ENCODE assay signal across 11 cellular contexts in the genomic region with DNA sequence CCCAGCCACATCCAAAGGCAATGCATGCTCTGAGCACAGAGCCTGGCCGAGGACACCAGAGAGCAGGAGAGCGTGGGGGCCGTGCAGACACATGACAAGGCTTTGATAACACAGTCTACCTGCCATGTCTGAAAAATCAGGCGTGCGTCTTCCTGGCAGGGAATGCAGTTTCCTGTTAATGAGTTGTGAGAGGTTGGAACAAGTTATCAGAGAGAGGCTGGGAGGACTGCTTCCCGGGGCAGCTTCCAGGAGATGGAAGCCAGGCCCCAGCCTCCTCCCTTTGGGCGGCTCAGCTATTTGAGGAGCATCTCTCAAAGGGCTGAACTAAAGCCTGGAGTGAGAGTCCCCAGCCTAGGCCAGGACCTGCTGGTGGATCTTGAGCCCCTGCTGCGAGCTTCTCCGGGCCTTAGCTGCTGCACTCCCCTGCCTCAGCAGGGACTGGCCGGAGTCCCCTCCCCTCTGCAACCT.
DNase-seq lines count a peak whose midpoint lies in the region; ATAC-seq lines count a peak whose summit lies in the region.
"Had no signal": no experiment of that assay in that cellular context is flagged by ENCODE, and none has a peak within 500 bp of the region (broad histone marks: within the 10 kb centered on the region; RNA-seq: fewer than 3 reads in every experiment).

No MANE protein-coding gene starts in this region.

- no peak for ATAC-seq in activated naive CD4-positive, alpha-beta T cell treated with anti-CD3 and anti-CD28 coated beads, Interleukin-2, amount 50 U/mL, for 72 hours
- ATAC-seq in naive thymus-derived CD4-positive, alpha-beta T cell: no peak
- ATAC-seq in GM21723 (IDR thresholded peaks at IDR 0.05; ENCODE audit: unreplicated experiment) (no peak), HG02678 (IDR thresholded peaks at IDR 0.05; ENCODE audit: unreplicated experiment) (no peak)

- no peaks in the 10 kb centered on the region for H3K27me3 ChIP-seq in naive thymus-derived CD4-positive, alpha-beta T cell (ENCODE audit: control insufficient read depth in 2 of 2, insufficient read depth in 2 of 2, low read length in 2 of 2)
- H3K27me3 ChIP-seq: ascending aorta had no signal

- POLR2A ChIA-PET in naive thymus-derived CD4-positive, alpha-beta T cell (lab: Charles Lee): interaction anchor here (1.5 kb wide), 1 partner anchor 13 kb away, joined by 4 read pairs; no protein-coding TSS in a partner anchor

- CTCF ChIA-PET in naive thymus-derived CD4-positive, alpha-beta T cell (lab: Charles Lee): no interaction called here

- H3K4me1 ChIP-seq in naive thymus-derived CD4-positive, alpha-beta T cell (ENCODE audit: control insufficient read depth in 2 of 2, insufficient read depth in 2 of 2, low read length in 2 of 2): peaks cover 15 to 72% of the 10 kb centered on the region in 2 donors

- no peaks in the 10 kb centered on the region for H3K27me3 Mint-ChIP-seq in activated naive CD4-positive, alpha-beta T cell treated with anti-CD3 and anti-CD28 coated beads, Interleukin-2, amount 50 U/mL, for 24 hours
- peaks cover 0 to 55% (median 0%) of the 10 kb centered on the region in 5 donors for H3K27me3 Mint-ChIP-seq in naive thymus-derived CD4-positive, alpha-beta T cell

- H3K9me3 ChIP-seq in naive thymus-derived CD4-positive, alpha-beta T cell (ENCODE audit: control insufficient read depth in 2 of 3, low read length in 3 of 3): no peaks in the 10 kb centered on the region
- H3K9me3 ChIP-seq: ascending aorta; BLaER1 treated with 17β-estradiol and CSF1 and Interleukin-3, amounts not matched to agents 10 nM and 100 nM had no signal

- H3K27ac Mint-ChIP-seq in activated naive CD4-positive, alpha-beta T cell treated with anti-CD3 and anti-CD28 coated beads, Interleukin-2, amount 50 U/mL, for 24 hours: peak overlapping the region; percentile 55
- no peak overlapping the region for H3K27ac Mint-ChIP-seq in activated naive CD4-positive, alpha-beta T cell treated with anti-CD3 and anti-CD28 coated beads, Interleukin-2, amount 50 U/mL, for 72 hours
- H3K27ac Mint-ChIP-seq in naive thymus-derived CD4-positive, alpha-beta T cell: peak overlapping the region in 8 of 9 donors; percentile 33 to 90 (median 64)
- H3K27ac Mint-ChIP-seq: memory B cell had no signal

- no peak overlapping the region for H3K4me3 Mint-ChIP-seq in activated naive CD4-positive, alpha-beta T cell treated with anti-CD3 and anti-CD28 coated beads, Interleukin-2, amount 50 U/mL, for 24 hours
- peak overlapping the region in 6 of 10 donors; percentile 17 to 49 (median 36) for H3K4me3 Mint-ChIP-seq in naive thymus-derived CD4-positive, alpha-beta T cell
- H3K4me3 Mint-ChIP-seq: memory B cell had no signal

- intact Hi-C loops in naive thymus-derived CD4-positive, alpha-beta T cell (cut with micrococcal nuclease): no loop called here

- DNase-seq in activated naive CD4-positive, alpha-beta T cell treated with anti-CD3 and anti-CD28 coated beads, Interleukin-2, amount 50 U/mL, for 72 hours (ENCODE audit: low spot score in 2 of 2): no peak
- DNase-seq in fibroblast of peridontal ligament (ENCODE audit: extremely low read depth): peak; percentile 42
- DNase-seq in naive thymus-derived CD4-positive, alpha-beta T cell: no peak
- no peak for DNase-seq in A172 (ENCODE audit: low spot score)
- DNase-seq in HPDE6-E6E7 (ENCODE audit: extremely low spot score): no peak

- peaks cover 91% of the 10 kb centered on the region for H3K4me1 Mint-ChIP-seq in activated naive CD4-positive, alpha-beta T cell treated with anti-CD3 and anti-CD28 coated beads, Interleukin-2, amount 50 U/mL, for 24 hours
- H3K4me1 Mint-ChIP-seq in naive thymus-derived CD4-positive, alpha-beta T cell: peaks cover 31 to 100% (median 90%) of the 10 kb centered on the region in 7 donors

- no peak overlapping the region for H3K4me3 ChIP-seq in naive thymus-derived CD4-positive, alpha-beta T cell (ENCODE audit: low read length)
- H3K4me3 ChIP-seq: ascending aorta; BLaER1 treated with 17β-estradiol and CSF1 and Interleukin-3, amounts not matched to agents 10 nM and 100 nM had no signal

- H3K36me3 Mint-ChIP-seq in activated naive CD4-positive, alpha-beta T cell treated with anti-CD3 and anti-CD28 coated beads, Interleukin-2, amount 50 U/mL, for 24 hours: peaks cover 2% of the 10 kb centered on the region
- H3K36me3 Mint-ChIP-seq in activated naive CD4-positive, alpha-beta T cell treated with anti-CD3 and anti-CD28 coated beads, Interleukin-2, amount 50 U/mL, for 72 hours: peaks cover 0 to 5% of the 10 kb centered on the region in 2 donors
- H3K36me3 Mint-ChIP-seq in naive thymus-derived CD4-positive, alpha-beta T cell: peaks cover 3 to 25% (median 4%) of the 10 kb centered on the region in 5 donors
- H3K36me3 Mint-ChIP-seq: memory B cell had no signal

- H3K9me3 Mint-ChIP-seq in activated naive CD4-positive, alpha-beta T cell treated with anti-CD3 and anti-CD28 coated beads, Interleukin-2, amount 50 U/mL, for 24 hours: no peaks in the 10 kb centered on the region
- no peaks in the 10 kb centered on the region for H3K9me3 Mint-ChIP-seq in activated naive CD4-positive, alpha-beta T cell treated with anti-CD3 and anti-CD28 coated beads, Interleukin-2, amount 50 U/mL, for 72 hours
- H3K9me3 Mint-ChIP-seq in naive thymus-derived CD4-positive, alpha-beta T cell: no peaks in the 10 kb centered on the region

- H3K36me3 ChIP-seq in naive thymus-derived CD4-positive, alpha-beta T cell (ENCODE audit: control insufficient read depth in 2 of 3, insufficient read depth in 3 of 3, low read length in 3 of 3): peaks cover 0 to 14% (median 0%) of the 10 kb centered on the region in 3 experiments
- H3K36me3 ChIP-seq: ascending aorta; BLaER1 treated with 17β-estradiol and CSF1 and Interleukin-3, amounts not matched to agents 10 nM and 100 nM had no signal

- no peak overlapping the region for H3K27ac ChIP-seq in naive thymus-derived CD4-positive, alpha-beta T cell (ENCODE audit: low read depth, low read length)
- H3K27ac ChIP-seq: BLaER1 treated with 17β-estradiol and CSF1 and Interleukin-3, amounts not matched to agents 10 nM and 100 nM had no signal

Comparison
In these comparisons a context has a peak if more than half of its experiments do, and no peak if none do; other contexts are left out.
1. H3K27ac Mint-ChIP-seq: peak in activated naive CD4-positive, alpha-beta T cell treated with anti-CD3 and anti-CD28 coated beads, Interleukin-2, amount 50 U/mL, for 24 hours (single experiment) and naive thymus-derived CD4-positive, alpha-beta T cell (8 of 9); none in activated naive CD4-positive, alpha-beta T cell treated with anti-CD3 and anti-CD28 coated beads, Interleukin-2, amount 50 U/mL, for 72 hours (0 of 2).